ENCODE assay signal across 8 cellular contexts in genomic region chr13:92187378-92187989, GRCh38.
A peak's percentile ranks its signal among the peaks of the same experiment; 100 is the strongest.
DNase-seq lines count a peak whose midpoint lies in the region; ATAC-seq and TF ChIP-seq lines count a peak whose summit lies in the region.

No MANE protein-coding gene starts in this region.

- no peak overlapping the region for H3K27ac ChIP-seq in uterus

- no peaks in the 10 kb centered on the region for H3K9me3 ChIP-seq in uterus

- H3K4me3 ChIP-seq in astrocyte of the cerebellum (ENCODE audit: low read depth, low read length) (no peak overlapping the region), kidney epithelial cell (ENCODE audit: low read depth, low read length) (no peak overlapping the region), uterus (no peak overlapping the region)

- TF ChIP-seq CTCF in astrocyte of the cerebellum (IDR thresholded peaks at IDR 0.05; ENCODE audit: low read depth, low read length, missing control alignments) = peak; percentile 77
- TF ChIP-seq CTCF in kidney epithelial cell (IDR thresholded peaks at IDR 0.05; ENCODE audit: insufficient read depth, low read length, poor library complexity, severe bottlenecking) = peak; percentile 82
- TF ChIP-seq CTCF in uterus (IDR thresholded peaks at IDR 0.05) = peak; percentile 45 to 61 (median 52)

- H3K4me1 ChIP-seq in uterus = no peaks in the 10 kb centered on the region

- DNase-seq in COLO829 (ENCODE audit: low spot score) (peak; percentile 16), NCI-H2107 treated with DMSO at 0.1 percent for 48 hours (lab: John Stamatoyannopoulos, UW; ENCODE audit: unreplicated experiment) (peak; percentile 49), astrocyte of the cerebellum (ENCODE audit: low read depth) (peak; percentile 23), kidney epithelial cell (ENCODE audit: low read depth) (no peak), uterus (no peak), GOT3 (lab: John Stamatoyannopoulos, UW) (no peak)

- in situ Hi-C loops in astrocyte of the cerebellum (cut with HindIII; ENCODE audit: low sequenced_read_pairs) = no loop called here

- no peaks in the 10 kb centered on the region for H3K36me3 ChIP-seq in kidney epithelial cell (ENCODE audit: control insufficient read depth, insufficient read depth, low read length)
- no peaks in the 10 kb centered on the region for H3K36me3 ChIP-seq in uterus

- H3K27me3 ChIP-seq in kidney epithelial cell (ENCODE audit: control insufficient read depth, insufficient read depth, low read length) (no peaks in the 10 kb centered on the region), uterus (no peaks in the 10 kb centered on the region)

- TF ChIP-seq POLR2A in uterus (IDR thresholded peaks at IDR 0.05) = no peak

- intact Hi-C loops in uterus (cut with DNase I; ENCODE audit: low total_unique reads) = no loop called here

- ATAC-seq in GM18519 (IDR thresholded peaks at IDR 0.05; ENCODE audit: low FRiP score, unreplicated experiment) (peak; percentile 87), HG02973 (IDR thresholded peaks at IDR 0.05; ENCODE audit: unreplicated experiment) (peak; percentile 85)

Comparison
In these comparisons a context has a peak if more than half of its experiments do, and no peak if none do; other contexts are left out.
1. DNase-seq: peak in COLO829 (single experiment), NCI-H2107 treated with DMSO at 0.1 percent for 48 hours (single experiment) and astrocyte of the cerebellum (single experiment); none in kidney epithelial cell (single experiment), uterus (0 of 2) and GOT3 (single experiment).
2. Peak in every context shown above with its lines, with median percentiles within 50 percentile points of each other: CTCF ChIP-seq.